Comparison of ENCODE assay signal across 1 cellular context in the genomic region with DNA sequence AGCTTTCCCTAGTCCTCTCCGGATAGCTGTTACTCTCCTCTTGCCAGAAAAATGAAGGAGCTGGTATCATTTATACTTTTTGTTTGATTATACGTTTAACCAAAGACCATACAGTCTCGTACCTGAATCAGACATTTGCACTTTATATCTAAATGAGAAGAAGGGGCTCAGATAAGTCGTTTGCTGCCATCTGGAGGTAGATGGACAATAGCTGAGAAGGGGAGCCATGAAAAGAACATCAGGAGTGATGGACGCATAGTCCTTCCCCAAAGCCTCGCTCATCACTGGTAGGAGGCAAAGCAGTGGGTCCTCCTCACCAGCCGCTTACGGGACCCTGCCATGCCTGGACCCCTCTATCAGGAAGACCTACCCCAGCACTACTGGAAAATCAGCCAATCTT.
TF ChIP-seq lines count a peak whose summit lies in the region.

No MANE protein-coding gene starts in this region.

TF ChIP-seq in GM23338, 12 proteins besides CTCF, POLR2A, EP300 and RAD21 (continued from another document):
- TF ChIP-seq, protein P1, sequence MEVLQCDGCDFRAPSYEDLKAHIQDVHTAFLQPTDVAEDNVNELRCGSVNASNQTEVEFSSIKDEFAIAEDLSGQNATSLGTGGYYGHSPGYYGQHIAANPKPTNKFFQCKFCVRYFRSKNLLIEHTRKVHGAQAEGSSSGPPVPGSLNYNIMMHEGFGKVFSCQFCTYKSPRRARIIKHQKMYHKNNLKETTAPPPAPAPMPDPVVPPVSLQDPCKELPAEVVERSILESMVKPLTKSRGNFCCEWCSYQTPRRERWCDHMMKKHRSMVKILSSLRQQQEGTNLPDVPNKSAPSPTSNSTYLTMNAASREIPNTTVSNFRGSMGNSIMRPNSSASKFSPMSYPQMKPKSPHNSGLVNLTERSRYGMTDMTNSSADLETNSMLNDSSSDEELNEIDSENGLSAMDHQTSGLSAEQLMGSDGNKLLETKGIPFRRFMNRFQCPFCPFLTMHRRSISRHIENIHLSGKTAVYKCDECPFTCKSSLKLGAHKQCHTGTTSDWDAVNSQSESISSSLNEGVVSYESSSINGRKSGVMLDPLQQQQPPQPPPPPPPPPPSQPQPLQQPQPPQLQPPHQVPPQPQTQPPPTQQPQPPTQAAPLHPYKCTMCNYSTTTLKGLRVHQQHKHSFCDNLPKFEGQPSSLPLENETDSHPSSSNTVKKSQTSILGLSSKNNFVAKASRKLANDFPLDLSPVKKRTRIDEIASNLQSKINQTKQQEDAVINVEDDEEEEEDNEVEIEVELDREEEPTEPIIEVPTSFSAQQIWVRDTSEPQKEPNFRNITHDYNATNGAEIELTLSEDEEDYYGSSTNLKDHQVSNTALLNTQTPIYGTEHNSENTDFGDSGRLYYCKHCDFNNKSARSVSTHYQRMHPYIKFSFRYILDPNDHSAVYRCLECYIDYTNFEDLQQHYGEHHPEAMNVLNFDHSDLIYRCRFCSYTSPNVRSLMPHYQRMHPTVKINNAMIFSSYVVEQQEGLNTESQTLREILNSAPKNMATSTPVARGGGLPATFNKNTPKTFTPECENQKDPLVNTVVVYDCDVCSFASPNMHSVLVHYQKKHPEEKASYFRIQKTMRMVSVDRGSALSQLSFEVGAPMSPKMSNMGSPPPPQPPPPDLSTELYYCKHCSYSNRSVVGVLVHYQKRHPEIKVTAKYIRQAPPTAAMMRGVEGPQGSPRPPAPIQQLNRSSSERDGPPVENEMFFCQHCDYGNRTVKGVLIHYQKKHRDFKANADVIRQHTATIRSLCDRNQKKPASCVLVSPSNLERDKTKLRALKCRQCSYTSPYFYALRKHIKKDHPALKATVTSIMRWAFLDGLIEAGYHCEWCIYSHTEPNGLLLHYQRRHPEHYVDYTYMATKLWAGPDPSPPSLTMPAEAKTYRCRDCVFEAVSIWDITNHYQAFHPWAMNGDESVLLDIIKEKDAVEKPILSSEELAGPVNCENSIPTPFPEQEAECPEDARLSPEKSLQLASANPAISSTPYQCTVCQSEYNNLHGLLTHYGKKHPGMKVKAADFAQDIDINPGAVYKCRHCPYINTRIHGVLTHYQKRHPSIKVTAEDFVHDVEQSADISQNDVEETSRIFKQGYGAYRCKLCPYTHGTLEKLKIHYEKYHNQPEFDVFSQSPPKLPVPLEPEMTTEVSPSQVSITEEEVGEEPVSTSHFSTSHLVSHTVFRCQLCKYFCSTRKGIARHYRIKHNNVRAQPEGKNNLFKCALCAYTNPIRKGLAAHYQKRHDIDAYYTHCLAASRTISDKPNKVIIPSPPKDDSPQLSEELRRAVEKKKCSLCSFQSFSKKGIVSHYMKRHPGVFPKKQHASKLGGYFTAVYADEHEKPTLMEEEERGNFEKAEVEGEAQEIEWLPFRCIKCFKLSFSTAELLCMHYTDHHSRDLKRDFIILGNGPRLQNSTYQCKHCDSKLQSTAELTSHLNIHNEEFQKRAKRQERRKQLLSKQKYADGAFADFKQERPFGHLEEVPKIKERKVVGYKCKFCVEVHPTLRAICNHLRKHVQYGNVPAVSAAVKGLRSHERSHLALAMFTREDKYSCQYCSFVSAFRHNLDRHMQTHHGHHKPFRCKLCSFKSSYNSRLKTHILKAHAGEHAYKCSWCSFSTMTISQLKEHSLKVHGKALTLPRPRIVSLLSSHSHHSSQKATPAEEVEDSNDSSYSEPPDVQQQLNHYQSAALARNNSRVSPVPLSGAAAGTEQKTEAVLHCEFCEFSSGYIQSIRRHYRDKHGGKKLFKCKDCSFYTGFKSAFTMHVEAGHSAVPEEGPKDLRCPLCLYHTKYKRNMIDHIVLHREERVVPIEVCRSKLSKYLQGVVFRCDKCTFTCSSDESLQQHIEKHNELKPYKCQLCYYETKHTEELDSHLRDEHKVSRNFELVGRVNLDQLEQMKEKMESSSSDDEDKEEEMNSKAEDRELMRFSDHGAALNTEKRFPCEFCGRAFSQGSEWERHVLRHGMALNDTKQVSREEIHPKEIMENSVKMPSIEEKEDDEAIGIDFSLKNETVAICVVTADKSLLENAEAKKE (CRISPR knock-in tag; IDR thresholded peaks at IDR 0.05): no peak
TF ChIP-seq in GM23338: peak in this region for 1.
